In genomic region chr2:19332503-19332902, GRCh38 we compare ENCODE assay signal across 15 cellular contexts. TPM values are rescaled to one million over a fixed set of nuclear protein-coding genes. Genes with fewer than 3 reads are reported as not detected.
DNase-seq lines count a peak whose midpoint lies in the region; ATAC-seq, FAIRE-seq and TF ChIP-seq lines count a peak whose summit lies in the region.
"Had no signal": no experiment of that assay in that cellular context is flagged by ENCODE, and none has a peak within 500 bp of the region (broad histone marks: within the 10 kb centered on the region; RNA-seq: fewer than 3 reads in every experiment).

No MANE protein-coding gene starts in this region.

- 63% methylated on average over 2 of the region's 2 CpGs for WGBS in A549 (ENCODE audit: missing lambda C conversion rate)

- TF ChIP-seq POLR2A in A549 (IDR thresholded peaks at IDR 0.05; ENCODE audit: low read length): no peak

- H3K27ac ChIP-seq in A549: no peak overlapping the region
- H3K27ac ChIP-seq: C4-2B had no signal

- no peak overlapping the region for H3K4me3 ChIP-seq in A549

- FAIRE-seq in A549 (lab: Jason Lieb, UNC): no peak
- FAIRE-seq: A204.1, H1 had no signal

- CTCF ChIA-PET in A549 (lab: Yijun Ruan, JAX): interaction anchor here (1.3 kb wide), 1 partner anchor 532 kb away, joined by 3 read pairs; no protein-coding TSS in a partner anchor

- intact Hi-C loops in Right ventricle myocardium superior (cut with DNase I): no loop called here
- intact Hi-C loops in left cardiac atrium (cut with DNase I): loop anchor here in 1 of 2 donors (5.0 kb wide), 1 partner anchor 155 kb away; no protein-coding TSS in a partner anchor

- no peak overlapping the region for H3K4me2 ChIP-seq in A549

- TF ChIP-seq RAD21 in A549 (conservative IDR thresholded peaks at IDR 0.05 in 1 of 2, IDR thresholded peaks at IDR 0.05 in 1 of 2): no peak

- H3K4me1 ChIP-seq in A549: no peaks in the 10 kb centered on the region

- no peak for TF ChIP-seq EP300 in A549 (IDR thresholded peaks at IDR 0.05)

- POLR2A ChIA-PET in A549 (lab: Yijun Ruan, JAX): interaction anchor here (1.2 kb wide), 1 partner anchor 15 kb away, joined by 3 read pairs; no protein-coding TSS in a partner anchor

- DNase-seq in Right ventricle myocardium superior (no peak), left cardiac atrium (no peak), A549 (ENCODE audit: low read depth in 1 of 2, low spot score in 1 of 2) (no peak), ELF-1 (ENCODE audit: low read depth, low spot score) (peak; percentile 28), islet precursor cell (peak; percentile 69), NCI-H146 treated with DMSO at 0.1 percent for 48 hours (lab: John Stamatoyannopoulos, UW; ENCODE audit: unreplicated experiment) (no peak)
- DNase-seq: AML-193; CD4-positive, alpha-beta memory T cell; DMS153; DMS79; GF-D8; H9 had no signal

- ATAC-seq in Right ventricle myocardium superior (ENCODE audit: poor library complexity): peak; percentile 43
- no peak for ATAC-seq in left cardiac atrium
- no peak for ATAC-seq in A549

- no peaks in the 10 kb centered on the region for H3K9me3 ChIP-seq in A549

- TF ChIP-seq CTCF in A549 (IDR thresholded peaks at IDR 0.05): no peak

TF ChIP-seq in A549, 52 proteins besides CTCF, POLR2A, EP300 and RAD21:
- no peak for TF ChIP-seq RCOR1 (IDR thresholded peaks at IDR 0.05; ENCODE audit: low read depth, low read length)
- TF ChIP-seq MAFK (IDR thresholded peaks at IDR 0.05; ENCODE audit: partially characterized antibody): peak; percentile 19

RNA-seq across cellular contexts. Expression of gene OSR1, which starts 25.9 kb away (rescaled TPM):
- total RNA-seq in Right ventricle myocardium superior: 5.4 TPM
- 10 to 100 TPM; 59.7 to 67.9 TPM for total RNA-seq in left cardiac atrium
- polyA plus RNA-seq in A549 (2011; rRNA removed): 1.5 and 1.8 TPM in 2 replicates
- polyA plus RNA-seq in A549 (2012; cell fraction: cytosol; rRNA removed): 3.7 and 4.4 TPM in 2 replicates
- polyA plus RNA-seq in A549 (2012; cell fraction: nucleus; rRNA removed): 6.4 and 8.1 TPM in 2 replicates
- polyA plus RNA-seq in A549 (2017; fragmentation: RNase III; extraction: RNeasy Plus Mini Kit Qiagen cat#74134 plus additional on column Dnase treatment): 3.9 to 4.5 TPM (median 4.4 TPM) in 3 replicates
- 1.6 and 1.7 TPM in 2 replicates for polyA minus RNA-seq in A549 (2011; rRNA and poly(A)+ RNA removed)
- total RNA-seq: CD4-positive, alpha-beta memory T cell had no signal
- polyA plus RNA-seq: CD4-positive, alpha-beta memory T cell had no signal

Comparison
In these comparisons a context has a peak if more than half of its experiments do, and no peak if none do; other contexts are left out.
1. DNase-seq: peak in ELF-1 (single experiment) and islet precursor cell (single experiment); none in Right ventricle myocardium superior (single experiment), left cardiac atrium (single experiment), A549 (0 of 2) and NCI-H146 treated with DMSO at 0.1 percent for 48 hours (single experiment).